19 cellular contexts compared by ENCODE assay signal in the genomic region with DNA sequence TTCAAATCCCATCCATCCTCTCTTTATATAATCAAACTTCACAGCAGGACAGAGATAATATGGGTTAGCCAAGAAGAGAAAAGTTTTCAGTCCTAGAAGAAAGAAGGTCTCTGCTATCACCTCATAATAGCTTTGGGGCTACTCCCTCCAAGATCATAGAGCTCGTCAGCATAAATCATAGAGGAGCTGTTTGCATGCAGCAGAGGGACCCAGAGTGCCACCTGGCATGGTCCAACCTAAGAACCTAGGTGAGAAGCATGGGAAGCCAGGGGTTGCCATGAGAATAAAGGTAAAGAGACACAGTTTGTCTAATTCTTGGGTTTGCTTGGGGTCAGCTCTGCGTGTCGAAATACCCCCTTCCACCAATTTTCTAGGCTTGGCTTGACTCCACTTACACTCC.
DNase-seq lines count a peak whose midpoint lies in the region; ATAC-seq and TF ChIP-seq lines count a peak whose summit lies in the region.
"Had no signal": no experiment of that assay in that cellular context is flagged by ENCODE, and none has a peak within 500 bp of the region (broad histone marks: within the 10 kb centered on the region; RNA-seq: fewer than 3 reads in every experiment).

No MANE protein-coding gene starts in this region.

- in situ Hi-C loops in GM13977 (cut with MboI; ENCODE audit: low pct_unique_long_range_greater_than_20kb, low sequenced_read_pairs, unreplicated experiment), result no loop called here

- DNase-seq in NCI-H345 (lab: John Stamatoyannopoulos, UW) (peak; percentile 2), NCI-H345 treated with DMSO at 0.1 percent for 48 hours (lab: John Stamatoyannopoulos, UW; ENCODE audit: unreplicated experiment) (no peak), GM13977 (ENCODE audit: low spot score) (no peak), OCI-M1 (lab: John Stamatoyannopoulos, UW) (peak; percentile 19), left lobe of liver (ENCODE audit: low spot score) (peak; percentile 59), NOMO-1 treated with dmso at 0.1 percent for 144 hours (lab: John Stamatoyannopoulos, UW; ENCODE audit: unreplicated experiment) (no peak), AG08396 (ENCODE audit: low spot score) (no peak)
- DNase-seq: ACHN; activated CD4-positive, alpha-beta T cell treated with anti-CD3 and anti-CD28 coated beads for 4 hours; activated CD8-positive, alpha-beta memory T cell treated with anti-CD3 and anti-CD28 coated beads, Interleukin-2, amount 50 U/mL, for 4 hours; activated effector memory CD4-positive, alpha-beta T cell treated with Interleukin-2 at 50 U/mL for 16 hours; anterior cingulate cortex; DMS79; H7; left ventricle myocardium inferior; nucleus accumbens; thyroid gland had no signal

- TF ChIP-seq CTCF in GM13977 (IDR thresholded peaks at IDR 0.05; ENCODE audit: extremely low read depth, insufficient read depth, missing control alignments), result peak; percentile 3

- ATAC-seq in left lobe of liver (peak; percentile 93), GM21576 (IDR thresholded peaks at IDR 0.05; ENCODE audit: unreplicated experiment) (no peak)
- ATAC-seq: stimulated activated effector memory CD8-positive, alpha-beta T cell treated with anti-CD3 and anti-CD28 coated beads, Interleukin-12 subunit alpha, Interleukin-12 subunit beta, amount 100 ng/mL, for 72 hours had no signal

Comparison
In these comparisons a context has a peak if more than half of its experiments do, and no peak if none do; other contexts are left out.
1. DNase-seq: peak in NCI-H345 (single experiment), OCI-M1 (single experiment) and left lobe of liver (single experiment); none in NCI-H345 treated with DMSO at 0.1 percent for 48 hours (single experiment), GM13977 (single experiment), NOMO-1 treated with dmso at 0.1 percent for 144 hours (single experiment) and AG08396 (single experiment).